ENCODE assay signal across 8 cellular contexts in the genomic region with DNA sequence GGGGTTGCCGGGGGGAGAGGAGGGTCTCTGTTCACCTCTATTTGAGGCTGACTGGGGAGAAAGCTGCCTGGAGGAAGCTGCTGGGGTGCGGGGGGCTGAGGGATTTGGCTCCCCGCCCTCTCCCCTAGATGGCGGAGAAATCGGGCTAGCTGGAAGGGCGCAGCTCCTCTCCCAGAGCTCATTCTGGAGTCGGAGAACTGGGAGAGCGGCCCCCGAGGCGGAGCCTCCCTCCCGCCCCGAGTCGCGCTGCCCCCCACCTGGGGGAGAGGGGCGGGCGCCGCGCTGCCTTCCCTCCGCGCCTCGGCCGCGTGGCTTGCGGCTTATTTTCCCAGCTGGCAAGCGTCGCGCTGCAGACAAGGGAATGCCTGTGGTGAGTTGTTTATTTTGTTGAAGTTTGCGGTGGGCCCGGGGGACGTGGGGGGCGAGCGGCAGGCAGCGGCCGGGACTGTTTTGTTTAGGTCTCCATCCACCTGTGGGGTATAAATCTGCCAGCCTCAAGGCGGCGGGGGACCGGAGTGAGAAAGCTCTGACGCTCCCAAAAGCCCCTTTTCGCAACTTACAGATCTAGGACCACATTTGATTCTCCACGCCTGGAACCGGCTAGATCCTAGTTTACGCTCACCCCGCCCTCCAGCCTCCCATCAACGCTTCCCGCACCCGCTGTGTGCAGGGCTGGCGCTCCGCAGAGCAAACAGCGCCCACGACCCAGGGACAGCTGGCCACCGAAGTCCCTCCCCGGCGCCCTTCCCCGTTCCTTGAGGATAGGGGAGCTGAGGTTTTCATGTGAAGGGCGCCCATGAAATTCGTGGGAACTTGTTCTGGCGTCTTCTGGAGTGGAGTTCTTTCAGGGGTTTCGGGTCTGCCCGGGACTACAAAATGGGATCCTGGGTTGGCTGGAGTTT. TPM values are rescaled to one million over a fixed set of nuclear protein-coding genes. Genes with fewer than 3 reads are reported as not detected.
DNase-seq lines count a peak whose midpoint lies in the region; ATAC-seq, FAIRE-seq and TF ChIP-seq lines count a peak whose summit lies in the region.

No MANE protein-coding gene starts in this region.

- no peak for ATAC-seq in HG02840 (IDR thresholded peaks at IDR 0.05; ENCODE audit: low FRiP score, unreplicated experiment)

- peak; percentile 17 for TF ChIP-seq CTCF in cardiac fibroblast (IDR thresholded peaks at IDR 0.05; ENCODE audit: low read depth, low read length)
- no peak for TF ChIP-seq CTCF in kidney (IDR thresholded peaks at IDR 0.05; ENCODE audit: borderline replicate concordance, extremely low read depth, insufficient read depth)

- H3K9ac ChIP-seq in kidney (ENCODE audit: low read length in 2 of 2) = peak overlapping the region; percentile 85 to 87

- H3K36me3 ChIP-seq in SJCRH30 (no peaks in the 10 kb centered on the region), kidney (ENCODE audit: control insufficient read depth in 1 of 2, insufficient read depth in 2 of 2, low read length in 2 of 2) (no peaks in the 10 kb centered on the region)

- intact Hi-C loops in kidney (cut with DNase I) = no loop called here

- peak overlapping the region; percentile 87 for H3K27ac ChIP-seq in SJCRH30
- H3K27ac ChIP-seq in kidney (ENCODE audit: low read depth in 2 of 2, low read length in 2 of 2) = no peak overlapping the region

- H3K27me3 ChIP-seq in SJCRH30 = no peaks in the 10 kb centered on the region

- H3K9me3 ChIP-seq in SJCRH30 (replicated peaks) (no peaks in the 10 kb centered on the region), kidney (ENCODE audit: control insufficient read depth in 1 of 2, low read length in 2 of 2) (no peaks in the 10 kb centered on the region)

- FAIRE-seq in kidney (lab: Jason Lieb, UNC) = no peak

- H3K4me3 ChIP-seq in SJCRH30 (peak overlapping the region; percentile 92), cardiac fibroblast (replicated peaks in 1 of 2; ENCODE audit: low read depth in 2 of 2, low read length in 2 of 2) (peak overlapping the region; percentile 72 to 80), kidney (ENCODE audit: low read length in 2 of 2) (peak overlapping the region; percentile 90 to 95)

- peaks cover 5% of the 10 kb centered on the region; the same call in 1 of the 2 replicates for H3K4me1 ChIP-seq in SJCRH30
- peaks cover 12 to 14% of the 10 kb centered on the region in 2 donors for H3K4me1 ChIP-seq in kidney (ENCODE audit: control insufficient read depth in 1 of 2, insufficient read depth in 1 of 2, low read depth in 1 of 2, low read length in 2 of 2)

- peak; percentile 64 for DNase-seq in AG20443 (ENCODE audit: low spot score)
- DNase-seq in H4 (ENCODE audit: low spot score) = peak; percentile 76
- DNase-seq in SJCRH30 = peak; percentile 89 to 91
- DNase-seq in cardiac fibroblast (ENCODE audit: low read depth in 2 of 2) = peak; percentile 47 to 70
- DNase-seq in kidney = peak; percentile 79
- peak; percentile 69 for DNase-seq in smooth muscle cell of the brain vasculature (ENCODE audit: low read depth, low spot score)
- DNase-seq in putamen (ENCODE audit: low spot score) = no peak

RNA-seq across cellular contexts. Expression of a gene that starts 4.0 kb away (rescaled TPM):
- 9.2 and 14.3 TPM in 2 replicates for total RNA-seq in H4 (2014; rRNA removed; shearing (Covaris generic))
- total RNA-seq in SJCRH30 (2014; rRNA removed; shearing (Covaris generic)) = 41.2 and 46.9 TPM in 2 replicates
- total RNA-seq in kidney = 12.2 TPM
- polyA plus RNA-seq in kidney (ENCODE audit: insufficient read depth, low read depth, low replicate concordance) = 4.0 TPM
